In the genomic region with DNA sequence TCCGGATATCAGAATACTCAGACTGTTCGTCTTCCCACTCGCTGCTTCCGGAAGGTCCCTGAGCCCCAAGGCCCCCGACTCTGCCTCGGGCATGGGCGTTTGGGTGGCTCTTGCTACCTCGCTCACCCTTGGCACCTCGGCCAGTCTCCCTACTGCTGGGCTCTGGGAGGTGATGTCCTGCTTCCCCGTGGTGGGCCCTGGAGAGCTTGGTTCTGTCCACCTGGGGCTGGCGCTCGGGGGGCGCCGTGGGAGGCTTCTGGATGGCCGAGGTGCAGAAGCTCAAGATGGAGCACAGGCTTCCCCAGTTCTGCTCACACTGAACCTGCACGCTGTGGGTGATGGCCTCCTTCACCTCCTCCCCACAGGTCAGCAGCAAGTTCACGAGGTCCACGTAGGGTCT, we compare ENCODE assay signal across 16 cellular contexts. TPM values are rescaled to one million over a fixed set of nuclear protein-coding genes. Genes with fewer than 3 reads are reported as not detected.
"Had no signal": no experiment of that assay in that cellular context is flagged by ENCODE, and none has a peak within 500 bp of the region (broad histone marks: within the 10 kb centered on the region; RNA-seq: fewer than 3 reads in every experiment).

No MANE protein-coding gene starts in this region.

- H3K27ac Mint-ChIP-seq: activated B cell treated with CpG ODN at 0.5 μM for 24 hours; activated CD4-positive, alpha-beta T cell treated with anti-CD3 and anti-CD28 coated beads, Interleukin-2, amount 10 ng/mL, durations not matched to agents 24 days and 14 days; activated CD8-positive, alpha-beta T cell treated with anti-CD3 and anti-CD28 coated beads, Interleukin-2, amount 10 ng/mL, durations not matched to agents 7 days and 5 days; activated naive CD8-positive, alpha-beta T cell; stimulated activated memory B cell treated with anti-CD40 and anti-IgM and Interleukin-4, amounts not matched to agents 10 μg/mL and 1 μg/mL and 100 μg/mL, for 72 hours; T-helper 17 cell had no signal

- DNase-seq: activated B cell treated with CpG ODN at 0.5 μM for 24 hours; activated CD4-positive, alpha-beta T cell treated with anti-CD3 and anti-CD28 coated beads, Interleukin-2, amount 10 ng/mL, durations not matched to agents 24 days and 14 days; activated CD8-positive, alpha-beta memory T cell treated with anti-CD3 and anti-CD28 coated beads, Interleukin-2, amount 50 U/mL, for 4 hours; activated CD8-positive, alpha-beta T cell treated with anti-CD3 and anti-CD28 coated beads, Interleukin-2, amount 10 ng/mL, durations not matched to agents 7 days and 5 days; activated effector memory CD4-positive, alpha-beta T cell treated with anti-CD3 and anti-CD28 coated beads, Interleukin-2, amount 50 U/mL, for 16 hours; activated T-cell treated with anti-CD3 and anti-CD28 coated beads, Interleukin-2, amount 50 U/mL, for 48 hours; amygdala; effector CD8-positive, alpha-beta T cell; esophagus squamous epithelium; hippocampal formation; stimulated activated CD4-positive, alpha-beta T cell treated with anti-CD3 and anti-CD28 coated beads, Interleukin-2, amount 100 ng/mL, for 48 hours; T-helper 17 cell had no signal

- H3K36me3 Mint-ChIP-seq: activated naive CD8-positive, alpha-beta T cell; stimulated activated memory B cell treated with anti-CD40 and anti-IgM and Interleukin-4, amounts not matched to agents 10 μg/mL and 1 μg/mL and 100 μg/mL, for 72 hours had no signal

- H3K9me3 ChIP-seq: esophagus squamous epithelium had no signal

- H3K4me3 ChIP-seq: esophagus squamous epithelium had no signal

- H3K36me3 ChIP-seq: esophagus squamous epithelium had no signal

- H3K27me3 Mint-ChIP-seq: activated CD4-positive, alpha-beta T cell treated with anti-CD3 and anti-CD28 coated beads, Interleukin-2, amount 10 ng/mL, durations not matched to agents 24 days and 14 days had no signal

- H3K9me3 Mint-ChIP-seq: activated B cell treated with CpG ODN at 0.5 μM for 24 hours; activated CD4-positive, alpha-beta T cell treated with anti-CD3 and anti-CD28 coated beads, Interleukin-2, amount 10 ng/mL, durations not matched to agents 24 days and 14 days; brain; central memory CD8-positive, alpha-beta T cell; stimulated activated memory B cell treated with anti-CD40 and anti-IgM and Interleukin-4, amounts not matched to agents 10 μg/mL and 1 μg/mL and 100 μg/mL, for 72 hours had no signal

- H3K27ac ChIP-seq: esophagus squamous epithelium had no signal

- H3K4me3 Mint-ChIP-seq: activated B cell treated with CpG ODN at 0.5 μM for 24 hours; activated CD4-positive, alpha-beta T cell treated with anti-CD3 and anti-CD28 coated beads, Interleukin-2, amount 10 ng/mL, durations not matched to agents 24 days and 14 days; activated CD8-positive, alpha-beta T cell treated with anti-CD3 and anti-CD28 coated beads, Interleukin-2, amount 10 ng/mL, durations not matched to agents 7 days and 5 days; activated naive CD8-positive, alpha-beta T cell; central memory CD8-positive, alpha-beta T cell; stimulated activated memory B cell treated with anti-CD40 and anti-IgM and Interleukin-4, amounts not matched to agents 10 μg/mL and 1 μg/mL and 100 μg/mL, for 72 hours; T-helper 17 cell had no signal

- H3K4me1 Mint-ChIP-seq: activated B cell treated with CpG ODN at 0.5 μM for 24 hours; stimulated activated memory B cell treated with anti-CD40 and anti-IgM and Interleukin-4, amounts not matched to agents 10 μg/mL and 1 μg/mL and 100 μg/mL, for 72 hours had no signal

- ATAC-seq: activated CD8-positive, alpha-beta T cell treated with anti-CD3 and anti-CD28 coated beads, Interleukin-2, amount 10 ng/mL, durations not matched to agents 7 days and 5 days; stimulated activated memory B cell treated with anti-CD40 and anti-IgM and Interleukin-4, amounts not matched to agents 10 μg/mL and 1 μg/mL and 100 μg/mL, for 72 hours; T-helper 17 cell had no signal

RNA-seq across cellular contexts. Expression of a gene that starts 10.4 kb away (rescaled TPM):
- total RNA-seq: T-helper 17 cell had no signal
